In the genomic region with DNA sequence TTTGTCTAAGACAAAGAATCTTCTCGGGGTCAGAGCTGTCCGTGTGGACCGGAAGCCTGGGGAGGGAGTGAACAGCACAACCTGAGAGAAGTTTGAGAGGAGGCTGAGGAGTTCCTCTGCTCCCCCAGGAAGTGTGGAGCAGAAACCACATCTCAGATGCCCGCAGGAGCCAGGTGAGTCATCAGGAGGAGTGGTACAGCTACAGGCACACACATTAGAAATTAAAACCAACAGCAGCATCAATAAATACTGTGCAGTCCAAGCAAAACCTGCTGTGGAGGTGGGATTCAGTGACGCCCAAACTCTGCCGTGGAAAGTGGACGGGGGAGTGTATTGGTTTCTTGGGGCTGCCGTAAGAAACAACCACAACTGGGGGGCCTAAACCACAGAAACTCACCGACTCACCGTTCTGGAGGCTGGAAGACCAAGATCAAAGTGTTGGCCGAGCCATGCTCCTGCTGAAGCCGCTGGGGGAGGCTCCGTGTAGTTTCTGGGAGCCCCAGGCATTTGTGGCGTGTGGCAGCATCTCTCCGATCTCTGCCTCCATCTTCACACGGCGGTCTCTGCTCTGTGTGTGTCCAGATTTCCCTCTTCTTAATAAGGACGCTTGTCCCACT, we compare ENCODE assay signal across 11 cellular contexts. TPM values are rescaled to one million over a fixed set of nuclear protein-coding genes. Genes with fewer than 3 reads are reported as not detected.
A peak's percentile ranks its signal among the peaks of the same experiment; 100 is the strongest.
DNase-seq lines count a peak whose midpoint lies in the region; ATAC-seq and TF ChIP-seq lines count a peak whose summit lies in the region.
"Had no signal": no experiment of that assay in that cellular context is flagged by ENCODE, and none has a peak within 500 bp of the region (broad histone marks: within the 10 kb centered on the region; RNA-seq: fewer than 3 reads in every experiment).

No MANE protein-coding gene starts in this region.

- peak overlapping the region; percentile 75 for H3K9ac ChIP-seq in PC-3 (ENCODE audit: low read length)
- H3K9ac ChIP-seq: BLaER1 had no signal

- DNase-seq in GM03348 (ENCODE audit: low spot score): peak; percentile 5
- DNase-seq in PC-3: peak; percentile 87
- peak; percentile 59 to 60 for DNase-seq in breast epithelium (ENCODE audit: low spot score in 2 of 2)
- no peak for DNase-seq in mesothelial cell of epicardium (ENCODE audit: low spot score in 2 of 2, unreplicated experiment in 2 of 2)
- no peak for DNase-seq in CD8-positive, alpha-beta memory T cell
- DNase-seq in activated CD4-positive, alpha-beta memory T cell treated with anti-CD3 and anti-CD28 coated beads, Interleukin-2, amount 10 ng/mL, durations not matched to agents 7 days and 5 days: no peak

- peaks cover 20% of the 10 kb centered on the region for H3K4me1 Mint-ChIP-seq in mesothelial cell of epicardium
- H3K4me1 Mint-ChIP-seq in CD8-positive, alpha-beta memory T cell: peaks cover 0 to 2% (median 0%) of the 10 kb centered on the region in 3 donors
- peaks cover 13% of the 10 kb centered on the region for H3K4me1 Mint-ChIP-seq in activated CD4-positive, alpha-beta memory T cell treated with anti-CD3 and anti-CD28 coated beads, Interleukin-2, amount 10 ng/mL, durations not matched to agents 7 days and 5 days

- H3K36me3 ChIP-seq in PC-3 (ENCODE audit: low read depth, low read length) (no peaks in the 10 kb centered on the region), breast epithelium (no peaks in the 10 kb centered on the region)
- H3K36me3 ChIP-seq in CD8-positive, alpha-beta memory T cell (ENCODE audit: insufficient read depth, low read length): peaks cover 17% of the 10 kb centered on the region

- H3K36me3 Mint-ChIP-seq in mesothelial cell of epicardium: peaks cover 8% of the 10 kb centered on the region
- peaks cover 0 to 72% (median 22%) of the 10 kb centered on the region in 3 donors for H3K36me3 Mint-ChIP-seq in CD8-positive, alpha-beta memory T cell
- H3K36me3 Mint-ChIP-seq in activated CD4-positive, alpha-beta memory T cell treated with anti-CD3 and anti-CD28 coated beads, Interleukin-2, amount 10 ng/mL, durations not matched to agents 7 days and 5 days (ENCODE audit: low read depth): peaks cover 25% of the 10 kb centered on the region

- BruUV-seq in PC-3 (replicated peaks; lab: Mats Ljungman, UMichigan): TSS peak; percentile 46

- H3K4me3 ChIP-seq in PC-3 (ENCODE audit: low read length) (peak overlapping the region; percentile 23; the same call in 1 of the 2 replicates), breast epithelium (peak overlapping the region in 1 of 3 donors; percentile 48)
- no peak overlapping the region for H3K4me3 ChIP-seq in CD8-positive, alpha-beta memory T cell (ENCODE audit: low read length)
- H3K4me3 ChIP-seq: BLaER1, Peyer's patch, right atrium auricular region had no signal

- CTCF ChIA-PET in PC-3 (lab: Charles Lee): interaction anchor here (0.7 to 2.7 kb wide), 11 partner anchors 12 to 288 kb away, joined by 3 to 20 read pairs (median 4); a partner anchor contains a TSS
- CTCF ChIA-PET in CD8-positive, alpha-beta memory T cell (lab: Charles Lee): interaction anchor here (0.6 to 4.5 kb wide), 20 partner anchors 7 to 815 kb away, joined by 3 to 33 read pairs (median 4); no protein-coding TSS in a partner anchor
- CTCF ChIA-PET in activated CD4-positive, alpha-beta memory T cell treated with anti-CD3 and anti-CD28 coated beads, Interleukin-2, amount 10 ng/mL, durations not matched to agents 7 days and 5 days (lab: Charles Lee): interaction anchor here (0.5 to 4.8 kb wide), 31 partner anchors 8 to 642 kb away, joined by 3 to 82 read pairs (median 4); no protein-coding TSS in a partner anchor

- peak; percentile 88 for ATAC-seq in PC-3
- ATAC-seq in GM19023 (IDR thresholded peaks at IDR 0.05; ENCODE audit: unreplicated experiment): no peak
- no peak for ATAC-seq in HG03196 (IDR thresholded peaks at IDR 0.05; ENCODE audit: unreplicated experiment)

- H3K4me1 ChIP-seq in PC-3 (ENCODE audit: insufficient read depth, low read length) (peaks cover 35% of the 10 kb centered on the region), breast epithelium (peaks cover 0 to 20% of the 10 kb centered on the region in 2 donors)
- no peaks in the 10 kb centered on the region for H3K4me1 ChIP-seq in CD8-positive, alpha-beta memory T cell (ENCODE audit: insufficient read depth, low read length)
- H3K4me1 ChIP-seq: BLaER1, Peyer's patch had no signal

- no peaks in the 10 kb centered on the region for H4K20me1 ChIP-seq in PC-3 (ENCODE audit: low read length)
- H4K20me1 ChIP-seq: BLaER1 had no signal

- TF ChIP-seq CTCF in PC-3 (conservative IDR thresholded peaks at IDR 0.05; ENCODE audit: low read depth, low read length) (no peak), breast epithelium (IDR thresholded peaks at IDR 0.05) (no peak), mesothelial cell of epicardium (IDR thresholded peaks at IDR 0.05; ENCODE audit: unreplicated experiment) (no peak)

- no peaks in the 10 kb centered on the region for H3K9me3 ChIP-seq in PC-3 (ENCODE audit: low read length)
- no peaks in the 10 kb centered on the region for H3K9me3 ChIP-seq in breast epithelium
- no peaks in the 10 kb centered on the region for H3K9me3 ChIP-seq in CD8-positive, alpha-beta memory T cell (ENCODE audit: low read length)
- H3K9me3 ChIP-seq: BLaER1, Peyer's patch, right atrium auricular region had no signal

- H3K27me3 Mint-ChIP-seq in mesothelial cell of epicardium (ENCODE audit: low read depth): no peaks in the 10 kb centered on the region
- H3K27me3 Mint-ChIP-seq in CD8-positive, alpha-beta memory T cell: no peaks in the 10 kb centered on the region
- no peaks in the 10 kb centered on the region for H3K27me3 Mint-ChIP-seq in activated CD4-positive, alpha-beta memory T cell treated with anti-CD3 and anti-CD28 coated beads, Interleukin-2, amount 10 ng/mL, durations not matched to agents 7 days and 5 days

- no peaks in the 10 kb centered on the region for H3K9me3 Mint-ChIP-seq in mesothelial cell of epicardium
- H3K9me3 Mint-ChIP-seq in CD8-positive, alpha-beta memory T cell: no peaks in the 10 kb centered on the region
- H3K9me3 Mint-ChIP-seq in activated CD4-positive, alpha-beta memory T cell treated with anti-CD3 and anti-CD28 coated beads, Interleukin-2, amount 10 ng/mL, durations not matched to agents 7 days and 5 days: no peaks in the 10 kb centered on the region

- intact Hi-C loops in PC-3 (cut with micrococcal nuclease) (loop anchor here (1.0 to 5.0 kb wide), 4 partner anchors 15 to 401 kb away; no protein-coding TSS in a partner anchor), breast epithelium (cut with DNase I; ENCODE audit: low total_unique reads) (no loop called here)

- no peaks in the 10 kb centered on the region for H3K79me2 ChIP-seq in PC-3 (ENCODE audit: low read length)

- no peaks in the 10 kb centered on the region for H3K9me2 ChIP-seq in PC-3 (replicated peaks; ENCODE audit: low read length)

- H2AFZ ChIP-seq in PC-3 (ENCODE audit: low read length): peak overlapping the region; percentile 42; the same call in 1 of the 2 replicates

- H3K27ac ChIP-seq in PC-3 (ENCODE audit: low read length) (peak overlapping the region; percentile 94), breast epithelium (peak overlapping the region; percentile 86 to 87)
- no peak overlapping the region for H3K27ac ChIP-seq in CD8-positive, alpha-beta memory T cell (ENCODE audit: low read depth, low read length)
- H3K27ac ChIP-seq: BLaER1, Peyer's patch had no signal

- H3K27me3 ChIP-seq in PC-3 (ENCODE audit: low read length) (no peaks in the 10 kb centered on the region), breast epithelium (no peaks in the 10 kb centered on the region)
- no peaks in the 10 kb centered on the region for H3K27me3 ChIP-seq in CD8-positive, alpha-beta memory T cell (ENCODE audit: insufficient read depth, low read length, poor library complexity, severe bottlenecking)
- H3K27me3 ChIP-seq: BLaER1, Peyer's patch, right atrium auricular region had no signal

- H3K4me3 Mint-ChIP-seq in mesothelial cell of epicardium: no peak overlapping the region
- no peak overlapping the region for H3K4me3 Mint-ChIP-seq in CD8-positive, alpha-beta memory T cell
- H3K4me3 Mint-ChIP-seq in activated CD4-positive, alpha-beta memory T cell treated with anti-CD3 and anti-CD28 coated beads, Interleukin-2, amount 10 ng/mL, durations not matched to agents 7 days and 5 days: no peak overlapping the region

- POLR2A ChIA-PET in PC-3 (lab: Charles Lee; ENCODE audit: unreplicated experiment): interaction anchor here (0.6 to 0.7 kb wide), 2 partner anchors 12 to 232 kb away, joined by 3 read pairs; no protein-coding TSS in a partner anchor
- POLR2A ChIA-PET in CD8-positive, alpha-beta memory T cell (lab: Charles Lee): no interaction called here
- POLR2A ChIA-PET in activated CD4-positive, alpha-beta memory T cell treated with anti-CD3 and anti-CD28 coated beads, Interleukin-2, amount 10 ng/mL, durations not matched to agents 7 days and 5 days (lab: Charles Lee): interaction anchor here (1.4 kb wide), 1 partner anchor 30 kb away, joined by 3 read pairs; no protein-coding TSS in a partner anchor

- H3K4me2 ChIP-seq in PC-3 (ENCODE audit: low read length): peak overlapping the region; percentile 70
- H3K4me2 ChIP-seq: BLaER1 had no signal

- H3K27ac Mint-ChIP-seq in mesothelial cell of epicardium: peak overlapping the region; percentile 24
- no peak overlapping the region for H3K27ac Mint-ChIP-seq in CD8-positive, alpha-beta memory T cell
- H3K27ac Mint-ChIP-seq in activated CD4-positive, alpha-beta memory T cell treated with anti-CD3 and anti-CD28 coated beads, Interleukin-2, amount 10 ng/mL, durations not matched to agents 7 days and 5 days: no peak overlapping the region

- H3F3A ChIP-seq in PC-3 (ENCODE audit: low read length, unreplicated experiment): no peaks in the 10 kb centered on the region

- no peak for TF ChIP-seq POLR2A in breast epithelium (IDR thresholded peaks at IDR 0.05)

RNA-seq across cellular contexts. Expression of a gene that starts 31.2 kb away (rescaled TPM):
- total RNA-seq in PC-3 (2014; rRNA removed) (95.4 and 106 TPM in 2 replicates), breast epithelium (10 to 100 TPM; 50.9 to 66.9 (median 56.8) TPM), mesothelial cell of epicardium (87.5 to 92.2 TPM (median 90.3 TPM) in 3 replicates)
- 100 to 1,000 TPM; 311 to 329 TPM for total RNA-seq in CD8-positive, alpha-beta memory T cell
- 92.0 TPM for polyA plus RNA-seq in CD8-positive, alpha-beta memory T cell
- total RNA-seq in activated CD4-positive, alpha-beta memory T cell treated with anti-CD3 and anti-CD28 coated beads, Interleukin-2, amount 10 ng/mL, durations not matched to agents 7 days and 5 days: 100 to 1,000 TPM; 260 to 264 TPM

RNA-seq across cellular contexts. Expression of a gene that starts 58.8 kb away (rescaled TPM):
- total RNA-seq in PC-3 (2014; rRNA removed) (64.1 and 67.6 TPM in 2 replicates), breast epithelium (10 to 100 TPM; 25.3 to 59.6 (median 44.6) TPM), mesothelial cell of epicardium (36.5 to 37.5 TPM (median 36.6 TPM) in 3 replicates)
- 10 to 100 TPM; 69.3 to 73.1 TPM for total RNA-seq in CD8-positive, alpha-beta memory T cell
- polyA plus RNA-seq in CD8-positive, alpha-beta memory T cell: 25.1 TPM
- 10 to 100 TPM; 34.2 to 37.7 TPM for total RNA-seq in activated CD4-positive, alpha-beta memory T cell treated with anti-CD3 and anti-CD28 coated beads, Interleukin-2, amount 10 ng/mL, durations not matched to agents 7 days and 5 days

Comparison
In these comparisons a context has a peak if more than half of its experiments do, and no peak if none do; other contexts are left out.
1. DNase-seq: peak in GM03348 (single experiment), PC-3 (single experiment) and breast epithelium (2 of 2); none in mesothelial cell of epicardium (0 of 2), CD8-positive, alpha-beta memory T cell (0 of 5) and activated CD4-positive, alpha-beta memory T cell treated with anti-CD3 and anti-CD28 coated beads, Interleukin-2, amount 10 ng/mL, durations not matched to agents 7 days and 5 days (single experiment).